9 cellular contexts compared by ENCODE assay signal in genomic region chr15:93474728-93475127, GRCh38.
"Had no signal": no experiment of that assay in that cellular context is flagged by ENCODE, and none has a peak within 500 bp of the region (broad histone marks: within the 10 kb centered on the region; RNA-seq: fewer than 3 reads in every experiment).

No MANE protein-coding gene starts in this region.

- H3K4me2 ChIP-seq: GM23338 had no signal

- H3K4me3 Mint-ChIP-seq: GM23338, HFFc6 had no signal

- FAIRE-seq: K562 had no signal

- H3K4me1 ChIP-seq: HAP-1 had no signal

- ATAC-seq: GM23338, HCT116, K562 had no signal

- DNase-seq: H7, HFFc6, IMR-90, KG1 had no signal

- H3K36me3 ChIP-seq: HAP-1 had no signal

- H3K27ac Mint-ChIP-seq: GM23338, HFFc6 had no signal

- H2AFZ ChIP-seq: GM23338 had no signal

- H3K9me3 ChIP-seq: HAP-1 had no signal

- H3K27ac ChIP-seq: HL-60 had no signal

- H3K4me3 ChIP-seq: GM23338, HAP-1, K562 had no signal
